23 cellular contexts compared by ENCODE assay signal in genomic region chr11:129012880-129013279, GRCh38.
DNase-seq lines count a peak whose midpoint lies in the region; ATAC-seq and TF ChIP-seq lines count a peak whose summit lies in the region.
"Had no signal": no experiment of that assay in that cellular context is flagged by ENCODE, and none has a peak within 500 bp of the region (broad histone marks: within the 10 kb centered on the region; RNA-seq: fewer than 3 reads in every experiment).

No MANE protein-coding gene starts in this region.

- CTCF ChIA-PET in PC-3 (lab: Charles Lee), result no interaction called here

- TF ChIP-seq CTCF in C4-2B (conservative IDR thresholded peaks at IDR 0.05) (no peak), PC-3 (conservative IDR thresholded peaks at IDR 0.05; ENCODE audit: low read depth, low read length) (no peak)

- H4K20me1 ChIP-seq in PC-3 (ENCODE audit: low read length), result no peaks in the 10 kb centered on the region
- H4K20me1 ChIP-seq: BLaER1 treated with 17β-estradiol and CSF1 and Interleukin-3, amounts not matched to agents 10 nM and 100 nM had no signal

- no peak for ATAC-seq in PC-3
- no peak for ATAC-seq in GM18907 (IDR thresholded peaks at IDR 0.05; ENCODE audit: unreplicated experiment)

- intact Hi-C loops in PC-3 (cut with micrococcal nuclease) (no loop called here), cardiac septum (cut with DNase I) (no loop called here)

- H3K4me2 ChIP-seq in PC-3 (ENCODE audit: low read length), result peak overlapping the region; percentile 73
- H3K4me2 ChIP-seq: BLaER1 treated with 17β-estradiol and CSF1 and Interleukin-3, amounts not matched to agents 10 nM and 100 nM; PC-9 had no signal

- H3K27ac ChIP-seq in C4-2B, result peak overlapping the region; percentile 73; the same call in 1 of the 2 replicates
- peak overlapping the region; percentile 90 for H3K27ac ChIP-seq in PC-3 (ENCODE audit: low read length)
- peak overlapping the region; percentile 70 for H3K27ac ChIP-seq in epithelial cell of prostate
- H3K27ac ChIP-seq in mucosa of rectum (ENCODE audit: low read depth in 2 of 2, low read length in 2 of 2), result peak overlapping the region; percentile 68 to 74
- H3K27ac ChIP-seq: BLaER1 treated with 17β-estradiol and CSF1 and Interleukin-3, amounts not matched to agents 10 nM and 100 nM; PC-9; RWPE1 had no signal

- H3K36me3 ChIP-seq in PC-3 (ENCODE audit: low read depth, low read length) (no peaks in the 10 kb centered on the region), mucosa of rectum (ENCODE audit: control insufficient read depth in 2 of 2, insufficient read depth in 2 of 2, low read length in 2 of 2) (peaks cover under 1 to 3% of the 10 kb centered on the region in 2 donors)
- H3K36me3 ChIP-seq: HAP-1 had no signal

- POLR2A ChIA-PET in PC-3 (lab: Charles Lee; ENCODE audit: unreplicated experiment), result no interaction called here

- DNase-seq in PC-3 (no peak), epithelial cell of prostate (ENCODE audit: low read depth, low spot score) (no peak), cardiac septum (ENCODE audit: low spot score) (no peak), NCI-H82 (lab: John Stamatoyannopoulos, UW) (no peak), NCI-H2227 treated with DMSO at 0.1 percent for 48 hours (lab: John Stamatoyannopoulos, UW) (no peak)
- DNase-seq: CD4-positive, alpha-beta memory T cell; COR-L47; DMS53; GOT3; HFFc6; KG1; MM.1S; NCI-H2029 treated with DMSO at 0.1 percent for 48 hours; NCI-H526 treated with DMSO at 0.1 percent for 48 hours; NK-92 treated with Interleukin-12 subunit alpha and Interleukin-12 subunit beta, amount 100 ng/mL, for 24 hours; PC-9; SHP77 had no signal

- peak overlapping the region; percentile 38 for H3K9ac ChIP-seq in PC-3 (ENCODE audit: low read length)
- H3K9ac ChIP-seq in mucosa of rectum (ENCODE audit: low read depth in 1 of 2, low read length in 2 of 2), result no peak overlapping the region
- H3K9ac ChIP-seq: BLaER1 treated with 17β-estradiol and CSF1 and Interleukin-3, amounts not matched to agents 10 nM and 100 nM had no signal

- H3K27me3 ChIP-seq in PC-3 (ENCODE audit: low read length) (no peaks in the 10 kb centered on the region), mucosa of rectum (ENCODE audit: control insufficient read depth in 2 of 2, insufficient read depth in 2 of 2, low read length in 2 of 2) (no peaks in the 10 kb centered on the region)
- H3K27me3 ChIP-seq: BLaER1 treated with 17β-estradiol and CSF1 and Interleukin-3, amounts not matched to agents 10 nM and 100 nM had no signal

- no peak overlapping the region for H2AFZ ChIP-seq in PC-3 (ENCODE audit: low read length)
- H2AFZ ChIP-seq: PC-9 had no signal

- H3K4me1 ChIP-seq in PC-3 (ENCODE audit: insufficient read depth, low read length) (peaks cover 52% of the 10 kb centered on the region), mucosa of rectum (ENCODE audit: control insufficient read depth in 2 of 2, insufficient read depth in 2 of 2, low read length in 2 of 2) (peaks cover 6 to 35% of the 10 kb centered on the region in 2 donors)
- H3K4me1 ChIP-seq: BLaER1 treated with 17β-estradiol and CSF1 and Interleukin-3, amounts not matched to agents 10 nM and 100 nM; HAP-1 had no signal

- BruUV-seq in PC-3 (replicated peaks; lab: Mats Ljungman, UMichigan), result no TSS peak

- H3K4me3 ChIP-seq in PC-3 (ENCODE audit: low read length) (peak overlapping the region; percentile 3; the same call in 1 of the 2 replicates), mucosa of rectum (ENCODE audit: low read length in 2 of 2) (peak overlapping the region; percentile 27 to 52)
- H3K4me3 ChIP-seq: BLaER1 treated with 17β-estradiol and CSF1 and Interleukin-3, amounts not matched to agents 10 nM and 100 nM; HAP-1; PC-9 had no signal

- peaks cover 11% of the 10 kb centered on the region for H3F3A ChIP-seq in PC-3 (ENCODE audit: low read length, unreplicated experiment)

- peaks cover 34% of the 10 kb centered on the region for H3K79me2 ChIP-seq in PC-3 (ENCODE audit: low read length)

- H3K9me2 ChIP-seq in PC-3 (replicated peaks; ENCODE audit: low read length), result no peaks in the 10 kb centered on the region

- H3K9me3 ChIP-seq in PC-3 (ENCODE audit: low read length) (no peaks in the 10 kb centered on the region), mucosa of rectum (ENCODE audit: control insufficient read depth in 2 of 2, low read length in 2 of 2) (no peaks in the 10 kb centered on the region)
- H3K9me3 ChIP-seq: HAP-1 had no signal
